ENCODE assay signal across 8 cellular contexts in genomic region chr11:63841554-63841953, GRCh38. TPM values are rescaled to one million over a fixed set of nuclear protein-coding genes. Genes with fewer than 3 reads are reported as not detected.
DNase-seq lines count a peak whose midpoint lies in the region; ATAC-seq and TF ChIP-seq lines count a peak whose summit lies in the region.

No MANE protein-coding gene starts in this region.

- no peaks in the 10 kb centered on the region for H3K27me3 ChIP-seq in Caco-2 (replicated peaks; ENCODE audit: control insufficient read depth, insufficient read depth, low read length)
- no peaks in the 10 kb centered on the region for H3K27me3 ChIP-seq in muscle layer of duodenum (ENCODE audit: low read depth, low read length)

- intact Hi-C loops in Caco-2 (cut with micrococcal nuclease; ENCODE audit: unreplicated experiment), result no loop called here

- no peak for TF ChIP-seq CTCF in Caco-2 (IDR thresholded peaks at IDR 0.05; ENCODE audit: insufficient read depth in 1 of 2, low read depth in 1 of 2, low read length in 1 of 2, severe bottlenecking in 1 of 2, unreplicated experiment in 1 of 2)
- no peak for TF ChIP-seq CTCF in NB4 (IDR thresholded peaks at IDR 0.05; ENCODE audit: low read depth, low read length)
- no peak for TF ChIP-seq CTCF in choroid plexus epithelial cell (conservative IDR thresholded peaks at IDR 0.05; ENCODE audit: low read depth, low read length)

- H3K4me3 ChIP-seq in Caco-2 (ENCODE audit: low read depth, low read length), result no peak overlapping the region
- H3K4me3 ChIP-seq in NB4 (ENCODE audit: low read depth, low read length), result peak overlapping the region; percentile 82
- H3K4me3 ChIP-seq in choroid plexus epithelial cell (ENCODE audit: low read depth, low read length), result peak overlapping the region; percentile 90
- H3K4me3 ChIP-seq in muscle layer of duodenum (ENCODE audit: low read depth in 1 of 2, low read length in 2 of 2), result peak overlapping the region; percentile 92 to 94

- POLR2A ChIA-PET in Caco-2 (lab: Charles Lee), result no interaction called here

- DNase-seq in Caco-2, result no peak
- no peak for DNase-seq in NB4 (ENCODE audit: low read depth)
- DNase-seq in choroid plexus epithelial cell (ENCODE audit: low read depth), result peak; percentile 37
- no peak for DNase-seq in OCI-M1 (lab: John Stamatoyannopoulos, UW)
- no peak for DNase-seq in SIG-M5 (lab: John Stamatoyannopoulos, UW)

- no peak for TF ChIP-seq POLR2A in NB4 (IDR thresholded peaks at IDR 0.05; ENCODE audit: extremely low read depth, insufficient read length)

- H3K4me1 ChIP-seq in Caco-2, result peaks cover 62% of the 10 kb centered on the region
- H3K4me1 ChIP-seq in muscle layer of duodenum (ENCODE audit: control insufficient read depth in 1 of 2, insufficient read depth in 2 of 2, low read length in 2 of 2), result peaks cover 38 to 58% of the 10 kb centered on the region in 2 donors

- peaks cover 1% of the 10 kb centered on the region for H3K36me3 ChIP-seq in Caco-2 (ENCODE audit: control insufficient read depth, insufficient read depth, low read length)
- peaks cover 0 to 9% of the 10 kb centered on the region in 2 donors for H3K36me3 ChIP-seq in muscle layer of duodenum (ENCODE audit: control insufficient read depth in 1 of 2, insufficient read depth in 2 of 2, low read length in 2 of 2)

- peak overlapping the region; percentile 69 for H3K27ac ChIP-seq in muscle layer of duodenum (ENCODE audit: low read length)

- CTCF ChIA-PET in Caco-2 (lab: Charles Lee), result interaction anchor here (2.0 kb wide), 1 partner anchor 31 kb away, joined by 7 read pairs; no protein-coding TSS in a partner anchor

- H3K27me3 Mint-ChIP-seq in Caco-2 (ENCODE audit: insufficient read depth, unreplicated experiment), result no peaks in the 10 kb centered on the region

- peak overlapping the region; percentile 94 for H3K4me3 Mint-ChIP-seq in Caco-2 (ENCODE audit: unreplicated experiment)

- H3K9me3 Mint-ChIP-seq in Caco-2 (ENCODE audit: unreplicated experiment), result no peaks in the 10 kb centered on the region

- H3K9me3 ChIP-seq in Caco-2 (no peaks in the 10 kb centered on the region), muscle layer of duodenum (ENCODE audit: control insufficient read depth in 1 of 2, low read length in 2 of 2) (no peaks in the 10 kb centered on the region)

- H3K36me3 Mint-ChIP-seq in Caco-2 (ENCODE audit: insufficient read depth, unreplicated experiment), result peaks cover 39% of the 10 kb centered on the region

- H3K27ac Mint-ChIP-seq in Caco-2 (ENCODE audit: unreplicated experiment), result peak overlapping the region; percentile 76

- ATAC-seq in HG03139 (IDR thresholded peaks at IDR 0.05; ENCODE audit: unreplicated experiment) (no peak), HG02759 (IDR thresholded peaks at IDR 0.05; ENCODE audit: unreplicated experiment) (no peak)

- BruUV-seq in Caco-2 (replicated peaks; lab: Mats Ljungman, UMichigan), result no TSS peak

- H3K4me1 Mint-ChIP-seq in Caco-2 (ENCODE audit: low read depth, unreplicated experiment), result peaks cover 50% of the 10 kb centered on the region

RNA-seq across cellular contexts. Expression of gene MARK2, which starts 2.6 kb away (rescaled TPM):
- total RNA-seq in Caco-2 (2022), result 63.5 and 64.5 TPM in 2 replicates

RNA-seq across cellular contexts. Expression of gene SPINDOC, which starts 28.3 kb away (rescaled TPM):
- 71.2 and 72.1 TPM in 2 replicates for total RNA-seq in Caco-2 (2022)
